38 cellular contexts compared by ENCODE assay signal in the genomic region with DNA sequence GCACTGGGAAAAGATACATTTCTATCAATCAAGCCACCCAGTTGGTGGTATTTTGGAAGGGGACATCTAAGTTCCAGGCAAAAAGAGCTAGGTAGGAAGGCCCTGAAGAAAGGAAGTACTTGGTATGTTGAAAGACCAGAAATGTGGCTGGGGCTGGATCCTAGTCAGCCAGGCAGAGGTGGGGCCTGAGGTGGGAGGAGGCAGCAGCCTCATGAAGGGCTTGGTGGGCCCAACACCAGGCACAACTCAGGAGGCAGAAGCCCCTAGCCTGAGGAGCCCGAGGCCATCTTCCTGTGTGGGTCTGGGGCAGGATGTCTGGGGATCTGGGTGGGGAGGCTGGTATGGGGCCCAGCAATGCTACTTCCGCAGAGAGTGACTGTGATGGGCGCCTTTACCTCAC.
"Had no signal": no experiment of that assay in that cellular context is flagged by ENCODE, and none has a peak within 500 bp of the region (broad histone marks: within the 10 kb centered on the region; RNA-seq: fewer than 3 reads in every experiment).

No MANE protein-coding gene starts in this region.

- H3K36me3 Mint-ChIP-seq: activated CD8-positive, alpha-beta memory T cell treated with anti-CD3 and anti-CD28 coated beads, Interleukin-2, amount 10 ng/mL, durations not matched to agents 7 days and 5 days; activated naive CD4-positive, alpha-beta T cell treated with anti-CD3 and anti-CD28 coated beads, Interleukin-2, amount 50 U/mL, for 24 hours; activated naive CD8-positive, alpha-beta T cell treated with anti-CD3 and anti-CD28 coated beads, Interleukin-2, amount 10 ng/mL, durations not matched to agents 7 days and 5 days had no signal

- H3K27ac ChIP-seq: ascending aorta, cardiac muscle cell, SJSA1, WERI-Rb-1 had no signal

- H3K4me1 ChIP-seq: ascending aorta, SJSA1 had no signal

- ATAC-seq: activated CD8-positive, alpha-beta memory T cell treated with anti-CD3 and anti-CD28 coated beads, Interleukin-2, amount 10 ng/mL, durations not matched to agents 7 days and 5 days; activated T-cell treated with anti-CD3 and anti-CD28 coated beads, Interleukin-2, amount 50 U/mL, for 72 hours; activated T-helper 17 cell treated with anti-CD3 and anti-CD28 coated beads, Interleukin-2, amount 50 U/mL, for 72 hours; Panc1 had no signal

- H3K27me3 Mint-ChIP-seq: activated CD8-positive, alpha-beta memory T cell treated with anti-CD3 and anti-CD28 coated beads, Interleukin-2, amount 10 ng/mL, durations not matched to agents 7 days and 5 days; activated naive CD8-positive, alpha-beta T cell treated with anti-CD3 and anti-CD28 coated beads, Interleukin-2, amount 10 ng/mL, durations not matched to agents 7 days and 5 days; central memory CD8-positive, alpha-beta T cell had no signal

- H3K4me3 Mint-ChIP-seq: activated CD4-positive, alpha-beta memory T cell treated with anti-CD3 and anti-CD28 coated beads, Interleukin-2, amount 10 ng/mL, durations not matched to agents 7 days and 5 days; activated CD8-positive, alpha-beta memory T cell treated with anti-CD3 and anti-CD28 coated beads, Interleukin-2, amount 10 ng/mL, durations not matched to agents 7 days and 5 days; activated naive CD4-positive, alpha-beta T cell treated with anti-CD3 and anti-CD28 coated beads, Interleukin-2, amount 50 U/mL, for 24 hours; activated naive CD8-positive, alpha-beta T cell treated with anti-CD3 and anti-CD28 coated beads, Interleukin-2, amount 10 ng/mL, durations not matched to agents 7 days and 5 days; activated T-cell treated with anti-CD3 and anti-CD28 coated beads, Interleukin-2, amount 50 U/mL, for 72 hours; activated T-helper 17 cell treated with anti-CD3 and anti-CD28 coated beads, Interleukin-2, amount 50 U/mL, for 72 hours; central memory CD8-positive, alpha-beta T cell had no signal

- H3K27ac Mint-ChIP-seq: activated CD4-positive, alpha-beta memory T cell treated with anti-CD3 and anti-CD28 coated beads, Interleukin-2, amount 10 ng/mL, durations not matched to agents 7 days and 5 days; activated CD8-positive, alpha-beta memory T cell treated with anti-CD3 and anti-CD28 coated beads, Interleukin-2, amount 10 ng/mL, durations not matched to agents 7 days and 5 days; activated naive CD4-positive, alpha-beta T cell treated with anti-CD3 and anti-CD28 coated beads, Interleukin-2, amount 50 U/mL, for 24 hours; activated naive CD8-positive, alpha-beta T cell treated with anti-CD3 and anti-CD28 coated beads, Interleukin-2, amount 10 ng/mL, durations not matched to agents 7 days and 5 days; activated T-cell treated with anti-CD3 and anti-CD28 coated beads, Interleukin-2, amount 50 U/mL, for 72 hours; activated T-helper 17 cell treated with anti-CD3 and anti-CD28 coated beads, Interleukin-2, amount 50 U/mL, for 72 hours had no signal

- H3K9me3 ChIP-seq: ascending aorta, MG63, SJSA1, SK-N-SH had no signal

- DNase-seq: activated CD4-positive, alpha-beta memory T cell treated with anti-CD3 and anti-CD28 coated beads, Interleukin-2, amount 10 ng/mL, durations not matched to agents 7 days and 5 days; activated CD4-positive, alpha-beta T cell treated with anti-CD3 and anti-CD28 coated beads for 1 hour; activated CD4-positive, alpha-beta T cell treated with anti-CD3 and anti-CD28 coated beads for 48 hours; activated CD4-positive, CD25-positive, alpha-beta regulatory T cell; activated CD8-positive, alpha-beta memory T cell treated with anti-CD3 and anti-CD28 coated beads, Interleukin-2, amount 10 ng/mL, durations not matched to agents 7 days and 5 days; activated CD8-positive, alpha-beta memory T cell treated with anti-CD3 and anti-CD28 coated beads, Interleukin-2, amount 50 U/mL, for 48 hours; activated gamma-delta T cell; activated naive CD4-positive, alpha-beta T cell treated with Interleukin-2 at 50 U/mL for 16 hours; activated naive CD8-positive, alpha-beta T cell treated with anti-CD3 and anti-CD28 coated beads, Interleukin-2, amount 10 ng/mL, durations not matched to agents 7 days and 5 days; activated T-cell treated with anti-CD3 and anti-CD28 coated beads, Interleukin-2, amount 50 U/mL, for 72 hours; amygdala; Kasumi-1; KG1; MG63; NCI-H1092; NCI-H1436 treated with DMSO at 0.1 percent for 48 hours; NCI-H1694 treated with DMSO at 0.1 percent for 48 hours; NCI-H2029; NCI-H2107; NCI-H2171; NCI-H510A; NCI-H526; NCI-H748 treated with DMSO at 0.1 percent for 48 hours; NK-92 treated with Interleukin-12 subunit alpha and Interleukin-12 subunit beta, amount 100 ng/mL, for 24 hours; SHP77; SK-N-SH; SW 1271; T-helper 1 cell; T-helper 2 cell; T-helper 9 cell; WERI-Rb-1 had no signal

- H3K36me3 ChIP-seq: ascending aorta, cardiac muscle cell, MG63, SJSA1, WERI-Rb-1 had no signal

- H3K4me1 Mint-ChIP-seq: activated CD4-positive, alpha-beta memory T cell treated with anti-CD3 and anti-CD28 coated beads, Interleukin-2, amount 10 ng/mL, durations not matched to agents 7 days and 5 days; activated CD8-positive, alpha-beta memory T cell treated with anti-CD3 and anti-CD28 coated beads, Interleukin-2, amount 10 ng/mL, durations not matched to agents 7 days and 5 days; activated naive CD4-positive, alpha-beta T cell treated with anti-CD3 and anti-CD28 coated beads, Interleukin-2, amount 50 U/mL, for 24 hours; activated naive CD8-positive, alpha-beta T cell treated with anti-CD3 and anti-CD28 coated beads, Interleukin-2, amount 10 ng/mL, durations not matched to agents 7 days and 5 days; activated T-helper 17 cell treated with anti-CD3 and anti-CD28 coated beads, Interleukin-2, amount 50 U/mL, for 72 hours; central memory CD8-positive, alpha-beta T cell had no signal

- H3K9me3 Mint-ChIP-seq: activated CD4-positive, alpha-beta memory T cell treated with anti-CD3 and anti-CD28 coated beads, Interleukin-2, amount 10 ng/mL, durations not matched to agents 7 days and 5 days; activated naive CD4-positive, alpha-beta T cell treated with anti-CD3 and anti-CD28 coated beads, Interleukin-2, amount 50 U/mL, for 24 hours; activated naive CD8-positive, alpha-beta T cell treated with anti-CD3 and anti-CD28 coated beads, Interleukin-2, amount 10 ng/mL, durations not matched to agents 7 days and 5 days; activated T-cell treated with anti-CD3 and anti-CD28 coated beads, Interleukin-2, amount 50 U/mL, for 72 hours; activated T-helper 17 cell treated with anti-CD3 and anti-CD28 coated beads, Interleukin-2, amount 50 U/mL, for 72 hours; central memory CD8-positive, alpha-beta T cell had no signal

- H3K4me3 ChIP-seq: ascending aorta, cardiac muscle cell, MG63, SJSA1 had no signal

- H3K27me3 ChIP-seq: ascending aorta, cardiac muscle cell, MG63, SJSA1 had no signal
